8 cellular contexts compared by ENCODE assay signal in the genomic region with DNA sequence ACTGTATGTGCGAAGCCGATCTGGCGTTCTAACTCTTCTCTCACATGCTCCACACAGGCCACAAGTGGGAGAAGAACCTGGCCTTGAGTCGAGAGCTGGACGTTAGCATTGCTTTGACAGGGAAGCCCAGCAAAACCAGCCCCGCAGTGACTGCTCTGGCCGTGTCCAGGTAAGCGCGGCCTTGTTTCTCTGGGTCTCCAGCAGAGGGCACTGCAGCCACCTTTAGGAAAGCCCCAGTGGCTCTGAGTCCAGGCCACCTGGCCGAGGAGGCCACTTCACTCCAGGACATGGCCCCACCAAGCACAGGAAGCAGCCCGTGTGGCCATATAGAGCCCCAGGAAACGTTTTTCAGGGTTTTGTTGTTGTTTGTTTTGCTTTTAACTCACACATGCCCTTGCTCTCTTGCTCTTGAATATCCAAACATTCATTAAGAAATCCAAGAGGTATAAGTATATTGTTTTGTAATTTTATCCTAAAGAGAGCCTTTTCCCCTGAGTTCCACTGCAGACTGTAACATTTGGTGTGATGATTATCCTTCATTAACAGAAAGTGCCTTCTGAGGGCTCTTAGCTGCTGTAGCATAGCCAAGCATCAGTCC. TPM values are rescaled to one million over a fixed set of nuclear protein-coding genes. Genes with fewer than 3 reads are reported as not detected.
DNase-seq lines count a peak whose midpoint lies in the region; ATAC-seq, FAIRE-seq and TF ChIP-seq lines count a peak whose summit lies in the region.

No MANE protein-coding gene starts in this region.

- TF ChIP-seq CTCF in AG09309 (IDR thresholded peaks at IDR 0.05; ENCODE audit: control insufficient read depth, insufficient read depth, low read depth, low read length, missing control alignments) (peak; percentile 86), ovary (IDR thresholded peaks at IDR 0.05) (peak; percentile 64 to 74 (median 74))

- no peaks in the 10 kb centered on the region for H3K9me3 ChIP-seq in ovary

- no peak overlapping the region for H3K27ac ChIP-seq in ovary

- FAIRE-seq in GM12892 (lab: Jason Lieb, UNC): peak; percentile 61

- H3K4me1 ChIP-seq in ovary (ENCODE audit: insufficient read depth): peaks cover 6% of the 10 kb centered on the region

- TF ChIP-seq POLR2A in GM12892 (IDR thresholded peaks at IDR 0.05; ENCODE audit: low read depth, low read length): no peak
- no peak for TF ChIP-seq POLR2A in ovary (IDR thresholded peaks at IDR 0.05)

- ATAC-seq in GM18498 (IDR thresholded peaks at IDR 0.05; ENCODE audit: unreplicated experiment): no peak

- H3K4me3 ChIP-seq in AG09309 (ENCODE audit: control insufficient read depth, low read depth, low read length) (no peak overlapping the region), ovary (no peak overlapping the region)

- no peaks in the 10 kb centered on the region for H3K27me3 ChIP-seq in ovary

- TF ChIP-seq EP300 in ovary (IDR thresholded peaks at IDR 0.05): no peak

- no peaks in the 10 kb centered on the region for H3K36me3 ChIP-seq in ovary

- WGBS in ovary, 3 donors: 28 to 33% (median 30%) methylated on average over 12 of the region's 12 CpGs

- DNase-seq in AG09309 (ENCODE audit: low read depth): no peak
- peak; percentile 42 for DNase-seq in GM12892 (ENCODE audit: insufficient read length)
- DNase-seq in NCI-H526 treated with DMSO at 0.1 percent for 48 hours (lab: John Stamatoyannopoulos, UW): peak; percentile 22
- peak; percentile 58 to 68 for DNase-seq in activated T-cell treated with anti-CD3 and anti-CD28 coated beads, Interleukin-2, amount 50 U/mL, for 48 hours
- peak; percentile 41 for DNase-seq in germinal center (ENCODE audit: low spot score)
- peak; percentile 51 to 73 (median 65) for DNase-seq in ovary
- DNase-seq in KG1 (lab: John Stamatoyannopoulos, UW): no peak

- intact Hi-C loops in ovary (cut with DNase I): loop anchor here (5.0 to 10.0 kb wide), 3 partner anchors 176 to 533 kb away; no protein-coding TSS in a partner anchor

RNA-seq across cellular contexts. Expression of gene LRRC18, which starts 41.8 kb away (rescaled TPM):
- 1.1 TPM for polyA plus RNA-seq in GM12892 (2012; ENCODE audit: missing spikeins)
- total RNA-seq in ovary: 1 to 10 TPM in 1 of 7 donors, under 1 TPM in 2, not detected in 4; 0.15 to 1.4 (median 0.35) TPM
- polyA plus RNA-seq in ovary: under 1 TPM; 0.16 to 0.22 TPM

Comparison
In these comparisons a context has a peak if more than half of its experiments do, and no peak if none do; other contexts are left out.
1. DNase-seq: peak in GM12892 (single experiment), NCI-H526 treated with DMSO at 0.1 percent for 48 hours (single experiment), activated T-cell treated with anti-CD3 and anti-CD28 coated beads, Interleukin-2, amount 50 U/mL, for 48 hours (2 of 2), germinal center (single experiment) and ovary (5 of 5); none in AG09309 (single experiment) and KG1 (single experiment).